Comparison of ENCODE assay signal across 17 cellular contexts in the genomic region with DNA sequence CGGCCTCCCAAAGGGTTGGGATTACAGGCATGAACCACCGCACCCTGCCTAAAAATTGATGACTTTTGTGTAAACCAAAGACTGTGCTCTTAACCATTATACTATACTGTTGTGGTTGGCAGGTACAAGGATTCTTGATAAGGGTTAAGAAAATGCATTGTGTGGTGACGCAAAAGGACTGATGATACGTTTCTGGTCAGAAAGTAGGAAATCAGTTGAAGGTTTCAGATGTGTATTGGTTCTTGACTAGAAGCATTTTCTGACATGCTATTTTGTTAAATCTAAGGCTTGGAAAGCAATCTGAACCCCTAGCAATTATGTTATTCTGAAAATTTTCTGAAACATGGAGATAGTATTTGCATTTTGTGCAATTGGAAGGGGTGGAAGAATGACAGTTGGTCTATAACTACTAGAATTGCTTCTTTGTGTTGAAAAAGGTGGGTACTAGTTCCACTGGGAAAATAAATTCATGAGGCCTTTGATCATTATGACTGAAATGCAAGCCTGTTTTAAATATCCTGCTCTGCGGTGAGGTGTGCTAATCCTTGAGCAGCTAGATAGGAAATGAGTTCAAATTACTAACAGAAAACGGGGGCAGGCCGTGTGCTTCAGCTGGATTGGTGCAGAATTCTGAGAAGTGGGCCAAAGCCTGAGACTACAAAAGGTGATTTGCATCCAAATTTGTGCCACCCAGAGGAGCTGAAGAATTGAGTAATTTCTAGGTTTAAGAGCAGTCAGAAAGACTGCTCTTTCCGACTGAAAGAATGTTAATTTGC. TPM values are rescaled to one million over a fixed set of nuclear protein-coding genes. Genes with fewer than 3 reads are reported as not detected.
A peak's percentile ranks its signal among the peaks of the same experiment; 100 is the strongest.
DNase-seq lines count a peak whose midpoint lies in the region; ATAC-seq and TF ChIP-seq lines count a peak whose summit lies in the region.
"Had no signal": no experiment of that assay in that cellular context is flagged by ENCODE, and none has a peak within 500 bp of the region (broad histone marks: within the 10 kb centered on the region; RNA-seq: fewer than 3 reads in every experiment).

No MANE protein-coding gene starts in this region.

- peak overlapping the region; percentile 34; the same call in 1 of the 2 replicates for H2AFZ ChIP-seq in Loucy (ENCODE audit: low read length)

- peaks cover 34% of the 10 kb centered on the region for H3K79me2 ChIP-seq in Loucy (ENCODE audit: insufficient read depth, low read length)

- H3K9me3 ChIP-seq in Loucy (ENCODE audit: insufficient read depth, low read depth, low read length), result no peaks in the 10 kb centered on the region
- H3K9me3 ChIP-seq: A549 had no signal

- ATAC-seq in GM19467 (IDR thresholded peaks at IDR 0.05; ENCODE audit: unreplicated experiment), result no peak
- ATAC-seq: A549 had no signal

- DNase-seq in activated naive CD8-positive, alpha-beta T cell treated with anti-CD3 and anti-CD28 coated beads for 36 hours, result no peak
- DNase-seq in cerebellar cortex (ENCODE audit: low spot score) (peak; percentile 24), NCI-H748 treated with DMSO at 0.1 percent for 48 hours (lab: John Stamatoyannopoulos, UW) (no peak), NCI-H1694 (lab: John Stamatoyannopoulos, UW) (no peak), NOMO-1 treated with DMSO at 0.1 percent for 48 hours (lab: John Stamatoyannopoulos, UW; ENCODE audit: unreplicated experiment) (no peak)
- DNase-seq: DND-41, H9, IMR-90, NCI-H1105, NCI-H187, NCI-H2171, NCI-H446 treated with DMSO at 0.1 percent for 48 hours, SHP77 treated with DMSO at 0.1 percent for 48 hours had no signal

- no peaks in the 10 kb centered on the region for H3K9me3 Mint-ChIP-seq in activated naive CD8-positive, alpha-beta T cell (ENCODE audit: low read depth)
- no peaks in the 10 kb centered on the region for H3K9me3 Mint-ChIP-seq in activated naive CD8-positive, alpha-beta T cell treated with anti-CD3 and anti-CD28 coated beads for 36 hours
- H3K9me3 Mint-ChIP-seq: H9 had no signal

- no peaks in the 10 kb centered on the region for H3F3A ChIP-seq in Loucy (ENCODE audit: low read depth)

- no peak overlapping the region for H3K4me2 ChIP-seq in Loucy (ENCODE audit: low read depth, low read length, poor library complexity, severe bottlenecking)
- H3K4me2 ChIP-seq: A549 had no signal

- H3K4me1 ChIP-seq in Loucy (ENCODE audit: insufficient read depth, low read length, poor library complexity, severe bottlenecking), result peaks cover 17% of the 10 kb centered on the region

- H3K9me2 ChIP-seq in Loucy (replicated peaks; ENCODE audit: low read depth, low read length), result no peaks in the 10 kb centered on the region

- H3K4me1 Mint-ChIP-seq in activated naive CD8-positive, alpha-beta T cell (ENCODE audit: low read depth), result peaks cover 25% of the 10 kb centered on the region
- peaks cover 23% of the 10 kb centered on the region for H3K4me1 Mint-ChIP-seq in activated naive CD8-positive, alpha-beta T cell treated with anti-CD3 and anti-CD28 coated beads for 36 hours

- H4K20me1 ChIP-seq in Loucy (ENCODE audit: insufficient read depth, low read length, poor library complexity, severe bottlenecking), result peaks cover 20% of the 10 kb centered on the region

- no peak overlapping the region for H3K4me3 Mint-ChIP-seq in activated naive CD8-positive, alpha-beta T cell
- no peak overlapping the region for H3K4me3 Mint-ChIP-seq in activated naive CD8-positive, alpha-beta T cell treated with anti-CD3 and anti-CD28 coated beads for 36 hours
- H3K4me3 Mint-ChIP-seq: H9 had no signal

- no peak overlapping the region for H3K9ac ChIP-seq in Loucy (ENCODE audit: low read depth, low read length, poor library complexity, severe bottlenecking)

- no peak for TF ChIP-seq CTCF in Loucy (conservative IDR thresholded peaks at IDR 0.05; ENCODE audit: low read length)

- no peaks in the 10 kb centered on the region for H3K36me3 Mint-ChIP-seq in activated naive CD8-positive, alpha-beta T cell
- peaks cover 10% of the 10 kb centered on the region for H3K36me3 Mint-ChIP-seq in activated naive CD8-positive, alpha-beta T cell treated with anti-CD3 and anti-CD28 coated beads for 36 hours

- H3K27ac Mint-ChIP-seq in activated naive CD8-positive, alpha-beta T cell, result peak overlapping the region; percentile 46
- no peak overlapping the region for H3K27ac Mint-ChIP-seq in activated naive CD8-positive, alpha-beta T cell treated with anti-CD3 and anti-CD28 coated beads for 36 hours
- H3K27ac Mint-ChIP-seq: H9 had no signal

- no peaks in the 10 kb centered on the region for H3K27me3 Mint-ChIP-seq in activated naive CD8-positive, alpha-beta T cell
- H3K27me3 Mint-ChIP-seq in activated naive CD8-positive, alpha-beta T cell treated with anti-CD3 and anti-CD28 coated beads for 36 hours, result no peaks in the 10 kb centered on the region

- no peaks in the 10 kb centered on the region for H3K27me3 ChIP-seq in Loucy (ENCODE audit: insufficient read depth, low read length, poor library complexity, severe bottlenecking)

- H3K4me3 ChIP-seq in Loucy (ENCODE audit: low read length, poor library complexity, severe bottlenecking), result no peak overlapping the region
- H3K4me3 ChIP-seq: A549 had no signal

- no peaks in the 10 kb centered on the region for H3K36me3 ChIP-seq in Loucy (ENCODE audit: insufficient read depth, low read length)

RNA-seq across cellular contexts. Expression of a gene that starts 2.7 kb away (rescaled TPM):
- 10 to 100 TPM; 26.1 to 26.7 TPM for total RNA-seq in activated naive CD8-positive, alpha-beta T cell treated with anti-CD3 and anti-CD28 coated beads for 36 hours
